11 cellular contexts compared by ENCODE assay signal in genomic region chr5:103031607-103032006, GRCh38.
DNase-seq lines count a peak whose midpoint lies in the region; ATAC-seq and TF ChIP-seq lines count a peak whose summit lies in the region.
"Had no signal": no experiment of that assay in that cellular context is flagged by ENCODE, and none has a peak within 500 bp of the region (broad histone marks: within the 10 kb centered on the region; RNA-seq: fewer than 3 reads in every experiment).

No MANE protein-coding gene starts in this region.

- H3K79me2 ChIP-seq in SK-N-SH (ENCODE audit: insufficient read depth): no peaks in the 10 kb centered on the region

- H4K20me1 ChIP-seq in SK-N-SH (ENCODE audit: insufficient read depth): no peaks in the 10 kb centered on the region

- CTCF ChIA-PET in SK-N-SH (lab: Yijun Ruan, JAX): interaction anchor here (0.7 to 2.3 kb wide), 11 partner anchors 9 to 1089 kb away, joined by 3 to 11 read pairs (median 4); no protein-coding TSS in a partner anchor

- TF ChIP-seq EP300 in SK-N-SH (IDR thresholded peaks at IDR 0.05; ENCODE audit: borderline replicate concordance in 1 of 2, low read depth in 1 of 2, low read length in 1 of 2): no peak

- H3K4me3 ChIP-seq in SK-N-SH (ENCODE audit: low read depth in 2 of 2, low read length in 1 of 2): no peak overlapping the region
- H3K4me3 ChIP-seq in Jurkat, Clone E6-1 (ENCODE audit: low read length): no peak overlapping the region
- H3K4me3 ChIP-seq in retinal pigment epithelial cell (ENCODE audit: low read length): no peak overlapping the region

- H3F3A ChIP-seq in SK-N-SH (replicated peaks; ENCODE audit: insufficient read depth): peaks cover 8% of the 10 kb centered on the region

- peak; percentile 48 for TF ChIP-seq CTCF in SK-N-SH (IDR thresholded peaks at IDR 0.05)
- peak; percentile 66 for TF ChIP-seq CTCF in retinal pigment epithelial cell (conservative IDR thresholded peaks at IDR 0.05; ENCODE audit: low read depth, low read length)

- ATAC-seq in SK-N-SH treated with all-trans-retinoic acid at 6 μM for 48 hours: no peak
- ATAC-seq in GM21576 (IDR thresholded peaks at IDR 0.05; ENCODE audit: unreplicated experiment): no peak
- ATAC-seq in HG02870 (IDR thresholded peaks at IDR 0.05; ENCODE audit: unreplicated experiment): no peak

- H3K4me2 ChIP-seq in SK-N-SH: no peak overlapping the region

- no peak for TF ChIP-seq RAD21 in SK-N-SH (IDR thresholded peaks at IDR 0.05; ENCODE audit: low read length)

- POLR2A ChIA-PET in SK-N-SH (lab: Yijun Ruan, JAX): no interaction called here

- H3K9me3 ChIP-seq in SK-N-SH: no peaks in the 10 kb centered on the region

- H3K27ac ChIP-seq in SK-N-SH (ENCODE audit: low read depth in 2 of 2, low read length in 1 of 2): no peak overlapping the region

- no peak overlapping the region for H2AFZ ChIP-seq in SK-N-SH (ENCODE audit: low read depth)

- no peaks in the 10 kb centered on the region for H3K4me1 ChIP-seq in SK-N-SH (ENCODE audit: control insufficient read depth in 1 of 2, insufficient read depth in 2 of 2, low read depth in 1 of 2, low read length in 1 of 2)

- peaks cover 56 to 70% of the 10 kb centered on the region in 2 experiments for H3K36me3 ChIP-seq in SK-N-SH (replicated peaks in 1 of 2; ENCODE audit: control insufficient read depth in 1 of 2, insufficient read depth in 2 of 2, low read length in 1 of 2)

- no peak overlapping the region for H3K9ac ChIP-seq in SK-N-SH

- no peaks in the 10 kb centered on the region for H3K27me3 ChIP-seq in SK-N-SH (ENCODE audit: insufficient read depth)

- no peaks in the 10 kb centered on the region for H3K9me2 ChIP-seq in SK-N-SH

- DNase-seq in SK-N-SH (no peak), dermis blood vessel endothelial cell (peak; percentile 9), retinal pigment epithelial cell (ENCODE audit: low read depth) (no peak), UCSD-AML1 (lab: John Stamatoyannopoulos, UW; ENCODE audit: unreplicated experiment) (no peak)
- DNase-seq in Jurkat, Clone E6-1 (ENCODE audit: low read depth, low spot score): peak; percentile 2
- DNase-seq: activated CD4-positive, alpha-beta T cell treated with anti-CD3 and anti-CD28 coated beads, Interleukin-2, amount 10 ng/mL, durations not matched to agents 7 days and 5 days; foreskin melanocyte; stimulated activated CD4-positive, alpha-beta T cell treated with anti-CD3 and anti-CD28 coated beads, Interleukin-4, amount 100 ng/mL, for 1 hour had no signal

TF ChIP-seq in SK-N-SH, 30 proteins besides CTCF, POLR2A, EP300 and RAD21:
- TF ChIP-seq MXI1 (IDR thresholded peaks at IDR 0.05; ENCODE audit: low read depth, low read length) (no peak), POLR2AphosphoS5 (IDR thresholded peaks at IDR 0.05; ENCODE audit: low read depth, low read length) (no peak)
TF ChIP-seq in SK-N-SH: peak in this region for 0.

TF ChIP-seq in SK-N-SH treated with all-trans-retinoic acid at 6 μM for 48 hours, 23 proteins besides CTCF, POLR2A, EP300 and RAD21:
- TF ChIP-seq CREB5 (CRISPR knock-in tag; IDR thresholded peaks at IDR 0.05; ENCODE audit: low read depth) (no peak), CSDC2 (CRISPR knock-in tag; IDR thresholded peaks at IDR 0.05) (no peak), ZFP30 (CRISPR knock-in tag; IDR thresholded peaks at IDR 0.05) (no peak), RARB (CRISPR knock-in tag; IDR thresholded peaks at IDR 0.05) (no peak), GLIS3 (CRISPR knock-in tag; IDR thresholded peaks at IDR 0.05) (no peak), TCF4 (CRISPR knock-in tag; IDR thresholded peaks at IDR 0.05; ENCODE audit: borderline replicate concordance) (no peak)
- TF ChIP-seq, protein P1, sequence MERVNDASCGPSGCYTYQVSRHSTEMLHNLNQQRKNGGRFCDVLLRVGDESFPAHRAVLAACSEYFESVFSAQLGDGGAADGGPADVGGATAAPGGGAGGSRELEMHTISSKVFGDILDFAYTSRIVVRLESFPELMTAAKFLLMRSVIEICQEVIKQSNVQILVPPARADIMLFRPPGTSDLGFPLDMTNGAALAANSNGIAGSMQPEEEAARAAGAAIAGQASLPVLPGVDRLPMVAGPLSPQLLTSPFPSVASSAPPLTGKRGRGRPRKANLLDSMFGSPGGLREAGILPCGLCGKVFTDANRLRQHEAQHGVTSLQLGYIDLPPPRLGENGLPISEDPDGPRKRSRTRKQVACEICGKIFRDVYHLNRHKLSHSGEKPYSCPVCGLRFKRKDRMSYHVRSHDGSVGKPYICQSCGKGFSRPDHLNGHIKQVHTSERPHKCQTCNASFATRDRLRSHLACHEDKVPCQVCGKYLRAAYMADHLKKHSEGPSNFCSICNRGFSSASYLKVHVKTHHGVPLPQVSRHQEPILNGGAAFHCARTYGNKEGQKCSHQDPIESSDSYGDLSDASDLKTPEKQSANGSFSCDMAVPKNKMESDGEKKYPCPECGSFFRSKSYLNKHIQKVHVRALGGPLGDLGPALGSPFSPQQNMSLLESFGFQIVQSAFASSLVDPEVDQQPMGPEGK (CRISPR knock-in tag; IDR thresholded peaks at IDR 0.05; ENCODE audit: borderline replicate concordance): no peak

Comparison
In these comparisons a context has a peak if more than half of its experiments do, and no peak if none do; other contexts are left out.
1. DNase-seq: peak in Jurkat, Clone E6-1 (single experiment) and dermis blood vessel endothelial cell (single experiment); none in SK-N-SH (single experiment), retinal pigment epithelial cell (single experiment) and UCSD-AML1 (single experiment).